In genomic region chr2:12717191-12717987, GRCh38 we compare ENCODE assay signal across 8 cellular contexts. TPM values are rescaled to one million over a fixed set of nuclear protein-coding genes. Genes with fewer than 3 reads are reported as not detected.
DNase-seq lines count a peak whose midpoint lies in the region; ATAC-seq and TF ChIP-seq lines count a peak whose summit lies in the region.

No MANE protein-coding gene starts in this region.

- peak overlapping the region; percentile 56 for H2AFZ ChIP-seq in PC-3 (ENCODE audit: low read length)

- peak; percentile 67 for TF ChIP-seq CTCF in PC-3 (conservative IDR thresholded peaks at IDR 0.05; ENCODE audit: low read depth, low read length)
- peak; percentile 39 for TF ChIP-seq CTCF in fibroblast of mammary gland (conservative IDR thresholded peaks at IDR 0.05; ENCODE audit: control insufficient read depth, insufficient read depth, low read depth, low read length)
- peak; percentile 23 for TF ChIP-seq CTCF in natural killer cell (IDR thresholded peaks at IDR 0.05)
- peak; percentile 66 for TF ChIP-seq CTCF in type B pancreatic cell (conservative IDR thresholded peaks at IDR 0.05)

- no peaks in the 10 kb centered on the region for H3K9me2 ChIP-seq in PC-3 (replicated peaks; ENCODE audit: low read length)

- no peaks in the 10 kb centered on the region for H3K9me3 ChIP-seq in PC-3 (ENCODE audit: low read length)

- intact Hi-C loops in PC-3 (cut with micrococcal nuclease): loop anchor here (1.0 to 5.0 kb wide), 11 partner anchors 33 to 887 kb away; no protein-coding TSS in a partner anchor
- intact Hi-C loops in natural killer cell (cut with micrococcal nuclease): loop anchor here (2.0 to 10.0 kb wide), 13 partner anchors 130 to 965 kb away; no protein-coding TSS in a partner anchor

- H3K9ac ChIP-seq in PC-3 (ENCODE audit: low read length): peak overlapping the region; percentile 94

- peaks cover 39% of the 10 kb centered on the region for H3K36me3 Mint-ChIP-seq in activated T-helper 17 cell treated with anti-CD3 and anti-CD28 coated beads, Interleukin-2, amount 50 U/mL, for 72 hours (ENCODE audit: low read depth)
- H3K36me3 Mint-ChIP-seq in natural killer cell (no peaks in the 10 kb centered on the region), type B pancreatic cell (peaks cover 5% of the 10 kb centered on the region)

- CTCF ChIA-PET in PC-3 (lab: Charles Lee): interaction anchor here (0.6 to 3.2 kb wide), 17 partner anchors 15 to 888 kb away, joined by 3 to 18 read pairs (median 5); no protein-coding TSS in a partner anchor

- H3K4me1 Mint-ChIP-seq in activated T-helper 17 cell treated with anti-CD3 and anti-CD28 coated beads, Interleukin-2, amount 50 U/mL, for 72 hours: peaks cover 53% of the 10 kb centered on the region
- H3K4me1 Mint-ChIP-seq in natural killer cell: peaks cover 64 to 72% of the 10 kb centered on the region in 2 donors
- H3K4me1 Mint-ChIP-seq in type B pancreatic cell (ENCODE audit: unreplicated experiment): peaks cover 39% of the 10 kb centered on the region

- H3K36me3 ChIP-seq in PC-3 (ENCODE audit: low read depth, low read length): no peaks in the 10 kb centered on the region

- peak overlapping the region; percentile 83 for H3K4me2 ChIP-seq in PC-3 (ENCODE audit: low read length)

- H3F3A ChIP-seq in PC-3 (ENCODE audit: low read length, unreplicated experiment): peaks cover 10% of the 10 kb centered on the region

- peak overlapping the region; percentile 77 for H3K27ac ChIP-seq in PC-3 (ENCODE audit: low read length)

- H3K4me3 Mint-ChIP-seq in activated T-helper 17 cell treated with anti-CD3 and anti-CD28 coated beads, Interleukin-2, amount 50 U/mL, for 72 hours: peak overlapping the region; percentile 98
- H3K4me3 Mint-ChIP-seq in natural killer cell: peak overlapping the region; percentile 99
- H3K4me3 Mint-ChIP-seq in type B pancreatic cell: peak overlapping the region; percentile 98

- H3K79me2 ChIP-seq in PC-3 (ENCODE audit: low read length): peaks cover 56% of the 10 kb centered on the region

- H3K4me1 ChIP-seq in PC-3 (ENCODE audit: insufficient read depth, low read length): peaks cover 42% of the 10 kb centered on the region

- BruUV-seq in PC-3 (replicated peaks; lab: Mats Ljungman, UMichigan): TSS peak; percentile 34

- POLR2A ChIA-PET in PC-3 (lab: Charles Lee; ENCODE audit: unreplicated experiment): interaction anchor here (0.6 to 2.0 kb wide), 5 partner anchors 15 to 396 kb away, joined by 3 to 22 read pairs (median 3); no protein-coding TSS in a partner anchor

- H3K27ac Mint-ChIP-seq in activated T-helper 17 cell treated with anti-CD3 and anti-CD28 coated beads, Interleukin-2, amount 50 U/mL, for 72 hours: peak overlapping the region; percentile 95
- H3K27ac Mint-ChIP-seq in natural killer cell (peak overlapping the region; percentile 96 to 98), type B pancreatic cell (peak overlapping the region; percentile 86)

- peak; percentile 23 for ATAC-seq in HG03520 (IDR thresholded peaks at IDR 0.05; ENCODE audit: unreplicated experiment)
- peak; percentile 3 for ATAC-seq in PC-3
- ATAC-seq in activated T-helper 17 cell treated with anti-CD3 and anti-CD28 coated beads, Interleukin-2, amount 50 U/mL, for 72 hours (replicated peaks): peak; percentile 32
- peak; percentile 17 to 36 (median 22) for ATAC-seq in natural killer cell
- ATAC-seq in GM18873 (IDR thresholded peaks at IDR 0.05; ENCODE audit: low FRiP score, unreplicated experiment): no peak

- H3K4me3 ChIP-seq in PC-3 (ENCODE audit: low read length) (peak overlapping the region; percentile 95), fibroblast of mammary gland (ENCODE audit: control insufficient read depth, low read depth, low read length) (peak overlapping the region; percentile 90)

- H3K27me3 ChIP-seq in PC-3 (ENCODE audit: low read length): no peaks in the 10 kb centered on the region

- DNase-seq in EH (ENCODE audit: low read depth): peak; percentile 68
- peak; percentile 74 for DNase-seq in PC-3
- peak; percentile 72 for DNase-seq in fibroblast of mammary gland (ENCODE audit: low read depth)
- peak; percentile 53 for DNase-seq in natural killer cell
- DNase-seq in type B pancreatic cell (ENCODE audit: extremely low spot score, unreplicated experiment): peak; percentile 78

- no peaks in the 10 kb centered on the region for H3K9me3 Mint-ChIP-seq in activated T-helper 17 cell treated with anti-CD3 and anti-CD28 coated beads, Interleukin-2, amount 50 U/mL, for 72 hours
- H3K9me3 Mint-ChIP-seq in natural killer cell (no peaks in the 10 kb centered on the region), type B pancreatic cell (peaks cover 5% of the 10 kb centered on the region)

- no peaks in the 10 kb centered on the region for H3K27me3 Mint-ChIP-seq in activated T-helper 17 cell treated with anti-CD3 and anti-CD28 coated beads, Interleukin-2, amount 50 U/mL, for 72 hours
- no peaks in the 10 kb centered on the region for H3K27me3 Mint-ChIP-seq in natural killer cell (ENCODE audit: low read depth in 2 of 2)
- peaks cover 4% of the 10 kb centered on the region for H3K27me3 Mint-ChIP-seq in type B pancreatic cell

- H4K20me1 ChIP-seq in PC-3 (ENCODE audit: low read length): peaks cover 33% of the 10 kb centered on the region

RNA-seq across cellular contexts. Expression of gene TRIB2, which starts 0.7 kb away (rescaled TPM):
- 35.2 and 51.8 TPM in 2 replicates for total RNA-seq in PC-3 (2014; rRNA removed)
- 10 to 100 TPM; 17.3 to 17.4 TPM for total RNA-seq in activated T-helper 17 cell treated with anti-CD3 and anti-CD28 coated beads, Interleukin-2, amount 50 U/mL, for 72 hours
- 10 to 100 TPM; 68.1 to 87.4 (median 84.5) TPM for total RNA-seq in natural killer cell
- total RNA-seq in type B pancreatic cell (ENCODE audit: low replicate concordance): 40.1 and 90.9 TPM in 2 replicates
